ENCODE assay signal across 15 cellular contexts in the genomic region with DNA sequence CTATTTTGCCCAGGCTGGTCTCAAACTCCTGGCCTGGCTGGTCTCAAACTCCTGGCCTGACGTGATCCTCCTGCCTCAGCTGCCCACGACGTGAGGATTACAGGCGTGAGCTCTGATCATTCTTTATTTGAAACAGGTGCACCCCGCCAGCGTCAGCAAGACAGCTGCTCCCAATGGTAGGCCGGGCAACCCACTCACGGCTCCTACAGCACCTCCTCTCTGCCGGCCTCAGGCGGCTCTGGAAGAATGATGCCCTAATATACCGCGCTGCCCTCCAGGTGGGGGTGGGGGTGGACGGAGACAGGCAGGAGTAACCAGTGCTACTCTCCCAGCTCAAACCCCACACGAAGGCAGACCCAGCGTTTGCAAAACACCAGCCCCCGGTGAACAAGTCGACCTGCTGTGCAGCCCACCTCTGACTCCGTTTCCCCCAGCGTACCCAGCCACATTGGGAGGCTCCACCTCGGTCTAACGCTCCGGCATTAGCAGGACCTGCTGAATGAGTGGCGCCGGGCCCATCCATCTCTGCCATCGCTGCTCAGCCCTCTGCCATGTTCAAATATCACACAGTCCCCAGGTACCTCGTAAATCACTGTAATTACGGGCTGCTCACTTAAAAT.
DNase-seq lines count a peak whose midpoint lies in the region; ATAC-seq and TF ChIP-seq lines count a peak whose summit lies in the region.
"Had no signal": no experiment of that assay in that cellular context is flagged by ENCODE, and none has a peak within 500 bp of the region (broad histone marks: within the 10 kb centered on the region; RNA-seq: fewer than 3 reads in every experiment).

No MANE protein-coding gene starts in this region.

- H4K20me1 ChIP-seq in BLaER1, result peaks cover 97% of the 10 kb centered on the region

- DNase-seq in COLO668 (lab: John Stamatoyannopoulos, UW; ENCODE audit: unreplicated experiment) (peak; percentile 20), nephron progenitor cell (no peak), anterior cingulate cortex (lab: John Stamatoyannopoulos, UW) (no peak), DMS79 treated with DMSO at 0.1 percent for 48 hours (lab: John Stamatoyannopoulos, UW) (no peak), cerebellar nuclear complex (lab: John Stamatoyannopoulos, UW) (no peak)
- no peak for DNase-seq in activated naive CD8-positive, alpha-beta T cell treated with anti-CD3 and anti-CD28 coated beads, Interleukin-2, amount 10 ng/mL, durations not matched to agents 7 days and 5 days
- DNase-seq: CD4-positive, CD25-positive, alpha-beta regulatory T cell; erythroblast; hypothalamus; mammary epithelial cell; substantia nigra had no signal

- H3K27me3 ChIP-seq in BLaER1, result no peaks in the 10 kb centered on the region

- H3K36me3 Mint-ChIP-seq in activated naive CD8-positive, alpha-beta T cell treated with anti-CD3 and anti-CD28 coated beads, Interleukin-2, amount 10 ng/mL, durations not matched to agents 7 days and 5 days, result no peaks in the 10 kb centered on the region
- no peaks in the 10 kb centered on the region for H3K36me3 Mint-ChIP-seq in nephron progenitor cell (ENCODE audit: low read depth)
- H3K36me3 Mint-ChIP-seq: CD4-positive, CD25-positive, alpha-beta regulatory T cell had no signal

- peak overlapping the region; percentile 50; the same call in 1 of the 2 replicates for H3K4me3 ChIP-seq in BLaER1

- H3K36me3 ChIP-seq in BLaER1, result peaks cover 16% of the 10 kb centered on the region; the same call in 1 of the 2 replicates

- peaks cover 10% of the 10 kb centered on the region for H3K4me1 Mint-ChIP-seq in activated naive CD8-positive, alpha-beta T cell treated with anti-CD3 and anti-CD28 coated beads, Interleukin-2, amount 10 ng/mL, durations not matched to agents 7 days and 5 days
- H3K4me1 Mint-ChIP-seq in nephron progenitor cell, result peaks cover 31% of the 10 kb centered on the region

- H3K27me3 Mint-ChIP-seq in activated naive CD8-positive, alpha-beta T cell treated with anti-CD3 and anti-CD28 coated beads, Interleukin-2, amount 10 ng/mL, durations not matched to agents 7 days and 5 days, result peaks cover 17% of the 10 kb centered on the region
- no peaks in the 10 kb centered on the region for H3K27me3 Mint-ChIP-seq in nephron progenitor cell (ENCODE audit: low read depth, poor library complexity)
- H3K27me3 Mint-ChIP-seq: CD4-positive, CD25-positive, alpha-beta regulatory T cell had no signal

- H3K9me3 ChIP-seq in BLaER1, result no peaks in the 10 kb centered on the region

- peaks cover 67% of the 10 kb centered on the region for H3K4me1 ChIP-seq in BLaER1

- no peak overlapping the region; the same call in 1 of the 2 replicates for H3K9ac ChIP-seq in BLaER1

- ATAC-seq in activated naive CD8-positive, alpha-beta T cell treated with anti-CD3 and anti-CD28 coated beads, Interleukin-2, amount 10 ng/mL, durations not matched to agents 7 days and 5 days (ENCODE audit: low read depth), result no peak
- ATAC-seq: HCT116 had no signal

- POLR2A ChIA-PET in activated naive CD8-positive, alpha-beta T cell treated with anti-CD3 and anti-CD28 coated beads, Interleukin-2, amount 10 ng/mL, durations not matched to agents 7 days and 5 days (lab: Charles Lee), result no interaction called here

- no peak overlapping the region for H3K27ac ChIP-seq in BLaER1
- H3K27ac ChIP-seq: VCaP had no signal

- TF ChIP-seq CTCF in nephron progenitor cell (IDR thresholded peaks at IDR 0.05), result no peak

- H3K4me3 Mint-ChIP-seq in activated naive CD8-positive, alpha-beta T cell treated with anti-CD3 and anti-CD28 coated beads, Interleukin-2, amount 10 ng/mL, durations not matched to agents 7 days and 5 days, result peak overlapping the region; percentile 19
- peak overlapping the region; percentile 24 for H3K4me3 Mint-ChIP-seq in nephron progenitor cell

- no peaks in the 10 kb centered on the region for H3K9me3 Mint-ChIP-seq in activated naive CD8-positive, alpha-beta T cell treated with anti-CD3 and anti-CD28 coated beads, Interleukin-2, amount 10 ng/mL, durations not matched to agents 7 days and 5 days
- H3K9me3 Mint-ChIP-seq in nephron progenitor cell, result no peaks in the 10 kb centered on the region
- H3K9me3 Mint-ChIP-seq: activated T-helper 2 cell treated with anti-CD3 and anti-CD28 coated beads, Interferon-gamma antibody, Interleukin-2, Interleukin-4, amounts not matched to agents 10 μg/mL and 5 μg/mL and 100 μg/mL, durations not matched to agents 14 hours and 24 hours and 36 hours; CD4-positive, CD25-positive, alpha-beta regulatory T cell had no signal

- H3K27ac Mint-ChIP-seq in activated naive CD8-positive, alpha-beta T cell treated with anti-CD3 and anti-CD28 coated beads, Interleukin-2, amount 10 ng/mL, durations not matched to agents 7 days and 5 days, result no peak overlapping the region
- H3K27ac Mint-ChIP-seq in nephron progenitor cell, result no peak overlapping the region
- H3K27ac Mint-ChIP-seq: activated T-helper 2 cell treated with anti-CD3 and anti-CD28 coated beads, Interferon-gamma antibody, Interleukin-2, Interleukin-4, amounts not matched to agents 10 μg/mL and 5 μg/mL and 100 μg/mL, durations not matched to agents 14 hours and 24 hours and 36 hours had no signal

- peak overlapping the region; percentile 86 for H3K4me2 ChIP-seq in BLaER1
